Comparison of ENCODE assay signal across 1 cellular context in the genomic region with DNA sequence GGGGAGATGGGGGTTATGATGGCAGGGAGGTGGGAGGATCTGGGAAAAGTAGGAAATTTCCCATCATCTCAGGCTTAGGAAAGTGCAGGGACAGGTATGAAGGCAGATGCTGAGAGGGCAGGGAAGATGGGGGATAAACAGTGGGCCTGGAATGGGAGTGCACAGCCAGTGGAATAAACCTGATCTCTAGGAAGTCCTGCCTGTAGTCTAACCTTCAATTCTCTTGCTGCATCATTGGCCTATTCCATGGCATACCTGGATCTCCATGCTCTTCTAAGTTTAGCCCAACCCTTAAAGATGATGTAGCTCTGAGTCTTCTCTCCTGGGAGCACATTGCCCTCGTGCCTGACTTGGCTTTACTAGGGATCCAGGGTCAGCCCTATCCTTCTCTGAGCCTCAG.
TF ChIP-seq lines count a peak whose summit lies in the region.

No MANE protein-coding gene starts in this region.

TF ChIP-seq in HepG2, 621 proteins besides CTCF, POLR2A, EP300 and RAD21:
- TF ChIP-seq POGZ (CRISPR knock-in tag; IDR thresholded peaks at IDR 0.05) (no peak), ZNF143 (CRISPR knock-in tag; IDR thresholded peaks at IDR 0.05) (no peak), ZMYM3 (CRISPR knock-in tag; IDR thresholded peaks at IDR 0.05) (peak; percentile 73), ZNF264 (CRISPR knock-in tag; IDR thresholded peaks at IDR 0.05) (no peak), ZNF878 (CRISPR knock-in tag; IDR thresholded peaks at IDR 0.05) (no peak), ZNF749 (CRISPR knock-in tag; IDR thresholded peaks at IDR 0.05; ENCODE audit: borderline replicate concordance) (no peak), ZBTB7B (CRISPR knock-in tag; IDR thresholded peaks at IDR 0.05) (no peak), SP140L (CRISPR knock-in tag; IDR thresholded peaks at IDR 0.05; ENCODE audit: borderline replicate concordance) (no peak), POLR2G (IDR thresholded peaks at IDR 0.05; ENCODE audit: low read depth, low read length) (peak; percentile 12; the same call in 1 of the 2 replicates)
- TF ChIP-seq, protein P1, sequence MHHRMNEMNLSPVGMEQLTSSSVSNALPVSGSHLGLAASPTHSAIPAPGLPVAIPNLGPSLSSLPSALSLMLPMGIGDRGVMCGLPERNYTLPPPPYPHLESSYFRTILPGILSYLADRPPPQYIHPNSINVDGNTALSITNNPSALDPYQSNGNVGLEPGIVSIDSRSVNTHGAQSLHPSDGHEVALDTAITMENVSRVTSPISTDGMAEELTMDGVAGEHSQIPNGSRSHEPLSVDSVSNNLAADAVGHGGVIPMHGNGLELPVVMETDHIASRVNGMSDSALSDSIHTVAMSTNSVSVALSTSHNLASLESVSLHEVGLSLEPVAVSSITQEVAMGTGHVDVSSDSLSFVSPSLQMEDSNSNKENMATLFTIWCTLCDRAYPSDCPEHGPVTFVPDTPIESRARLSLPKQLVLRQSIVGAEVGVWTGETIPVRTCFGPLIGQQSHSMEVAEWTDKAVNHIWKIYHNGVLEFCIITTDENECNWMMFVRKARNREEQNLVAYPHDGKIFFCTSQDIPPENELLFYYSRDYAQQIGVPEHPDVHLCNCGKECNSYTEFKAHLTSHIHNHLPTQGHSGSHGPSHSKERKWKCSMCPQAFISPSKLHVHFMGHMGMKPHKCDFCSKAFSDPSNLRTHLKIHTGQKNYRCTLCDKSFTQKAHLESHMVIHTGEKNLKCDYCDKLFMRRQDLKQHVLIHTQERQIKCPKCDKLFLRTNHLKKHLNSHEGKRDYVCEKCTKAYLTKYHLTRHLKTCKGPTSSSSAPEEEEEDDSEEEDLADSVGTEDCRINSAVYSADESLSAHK (CRISPR knock-in tag; IDR thresholded peaks at IDR 0.05; ENCODE audit: borderline replicate concordance) = no peak
- TF ChIP-seq, protein P2, sequence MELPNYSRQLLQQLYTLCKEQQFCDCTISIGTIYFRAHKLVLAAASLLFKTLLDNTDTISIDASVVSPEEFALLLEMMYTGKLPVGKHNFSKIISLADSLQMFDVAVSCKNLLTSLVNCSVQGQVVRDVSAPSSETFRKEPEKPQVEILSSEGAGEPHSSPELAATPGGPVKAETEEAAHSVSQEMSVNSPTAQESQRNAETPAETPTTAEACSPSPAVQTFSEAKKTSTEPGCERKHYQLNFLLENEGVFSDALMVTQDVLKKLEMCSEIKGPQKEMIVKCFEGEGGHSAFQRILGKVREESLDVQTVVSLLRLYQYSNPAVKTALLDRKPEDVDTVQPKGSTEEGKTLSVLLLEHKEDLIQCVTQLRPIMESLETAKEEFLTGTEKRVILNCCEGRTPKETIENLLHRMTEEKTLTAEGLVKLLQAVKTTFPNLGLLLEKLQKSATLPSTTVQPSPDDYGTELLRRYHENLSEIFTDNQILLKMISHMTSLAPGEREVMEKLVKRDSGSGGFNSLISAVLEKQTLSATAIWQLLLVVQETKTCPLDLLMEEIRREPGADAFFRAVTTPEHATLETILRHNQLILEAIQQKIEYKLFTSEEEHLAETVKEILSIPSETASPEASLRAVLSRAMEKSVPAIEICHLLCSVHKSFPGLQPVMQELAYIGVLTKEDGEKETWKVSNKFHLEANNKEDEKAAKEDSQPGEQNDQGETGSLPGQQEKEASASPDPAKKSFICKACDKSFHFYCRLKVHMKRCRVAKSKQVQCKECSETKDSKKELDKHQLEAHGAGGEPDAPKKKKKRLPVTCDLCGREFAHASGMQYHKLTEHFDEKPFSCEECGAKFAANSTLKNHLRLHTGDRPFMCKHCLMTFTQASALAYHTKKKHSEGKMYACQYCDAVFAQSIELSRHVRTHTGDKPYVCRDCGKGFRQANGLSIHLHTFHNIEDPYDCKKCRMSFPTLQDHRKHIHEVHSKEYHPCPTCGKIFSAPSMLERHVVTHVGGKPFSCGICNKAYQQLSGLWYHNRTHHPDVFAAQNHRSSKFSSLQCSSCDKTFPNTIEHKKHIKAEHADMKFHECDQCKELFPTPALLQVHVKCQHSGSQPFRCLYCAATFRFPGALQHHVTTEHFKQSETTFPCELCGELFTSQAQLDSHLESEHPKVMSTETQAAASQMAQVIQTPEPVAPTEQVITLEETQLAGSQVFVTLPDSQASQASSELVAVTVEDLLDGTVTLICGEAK (IDR thresholded peaks at IDR 0.05) = no peak
- TF ChIP-seq, protein P2 (CRISPR knock-in tag; IDR thresholded peaks at IDR 0.05) = no peak
